ENCODE assay signal across 9 cellular contexts in the genomic region with DNA sequence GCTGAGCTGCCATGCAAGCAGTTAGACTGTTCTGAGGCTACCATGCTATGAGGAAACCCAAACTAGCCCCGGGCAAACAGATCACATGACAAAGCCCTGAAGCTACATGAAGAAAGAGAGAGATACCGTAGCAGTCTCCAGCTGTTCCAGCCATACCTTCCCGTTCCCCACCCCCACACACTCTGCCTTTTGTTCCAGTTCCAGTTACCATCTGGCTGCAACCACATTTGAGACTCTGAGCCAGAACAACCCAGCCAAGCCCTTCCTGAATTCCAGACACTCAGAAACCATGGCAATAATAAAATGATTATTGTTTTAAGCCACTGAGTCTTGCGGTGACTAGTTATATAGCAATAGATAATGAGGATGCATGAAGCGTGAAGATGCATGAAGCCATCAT. TPM values are rescaled to one million over a fixed set of nuclear protein-coding genes. Genes with fewer than 3 reads are reported as not detected.
A peak's percentile ranks its signal among the peaks of the same experiment; 100 is the strongest.
DNase-seq lines count a peak whose midpoint lies in the region; ATAC-seq and TF ChIP-seq lines count a peak whose summit lies in the region.
"Had no signal": no experiment of that assay in that cellular context is flagged by ENCODE, and none has a peak within 500 bp of the region (broad histone marks: within the 10 kb centered on the region; RNA-seq: fewer than 3 reads in every experiment).

No MANE protein-coding gene starts in this region.

- no peak overlapping the region for H3K4me3 Mint-ChIP-seq in progenitor cell of endocrine pancreas (ENCODE audit: low read depth)
- no peak overlapping the region for H3K4me3 Mint-ChIP-seq in activated CD8-positive, alpha-beta T cell treated with anti-CD3 and anti-CD28 coated beads for 36 hours
- H3K4me3 Mint-ChIP-seq in activated naive CD8-positive, alpha-beta T cell treated with anti-CD3 and anti-CD28 coated beads, Interleukin-2, amount 50 U/mL, for 24 hours: no peak overlapping the region

- 51% methylated on average over 5 of the region's 5 CpGs for WGBS in esophagus muscularis mucosa

- TF ChIP-seq EP300 in esophagus muscularis mucosa (IDR thresholded peaks at IDR 0.05): no peak

- H3K4me1 ChIP-seq in esophagus muscularis mucosa: peaks cover 30 to 34% (median 33%) of the 10 kb centered on the region in 4 donors

- no peaks in the 10 kb centered on the region for H3K36me3 ChIP-seq in esophagus muscularis mucosa

- POLR2A ChIA-PET in activated CD8-positive, alpha-beta T cell treated with anti-CD3 and anti-CD28 coated beads for 36 hours (lab: Charles Lee): no interaction called here

- CTCF ChIA-PET in activated CD8-positive, alpha-beta T cell treated with anti-CD3 and anti-CD28 coated beads for 36 hours (lab: Charles Lee): interaction anchor here (1.3 to 3.5 kb wide), 3 partner anchors 106 to 212 kb away, joined by 5 to 14 read pairs (median 9); no protein-coding TSS in a partner anchor

- H3K4me3 ChIP-seq in esophagus muscularis mucosa: no peak overlapping the region

- intact Hi-C loops in esophagus muscularis mucosa (cut with DNase I): loop anchor here (10.0 kb wide), 1 partner anchor 98 kb away; no protein-coding TSS in a partner anchor
- intact Hi-C loops in activated CD8-positive, alpha-beta T cell treated with anti-CD3 and anti-CD28 coated beads for 36 hours (cut with micrococcal nuclease): no loop called here

- peak overlapping the region; percentile 56 for H3K27ac Mint-ChIP-seq in progenitor cell of endocrine pancreas
- H3K27ac Mint-ChIP-seq in activated CD8-positive, alpha-beta T cell treated with anti-CD3 and anti-CD28 coated beads for 36 hours: no peak overlapping the region
- H3K27ac Mint-ChIP-seq in activated naive CD8-positive, alpha-beta T cell treated with anti-CD3 and anti-CD28 coated beads, Interleukin-2, amount 50 U/mL, for 24 hours: no peak overlapping the region

- no peak for TF ChIP-seq CTCF in esophagus muscularis mucosa (IDR thresholded peaks at IDR 0.05)
- TF ChIP-seq CTCF in progenitor cell of endocrine pancreas (IDR thresholded peaks at IDR 0.05; ENCODE audit: unreplicated experiment): no peak
- no peak for TF ChIP-seq CTCF in activated CD8-positive, alpha-beta T cell treated with anti-CD3 and anti-CD28 coated beads for 36 hours (IDR thresholded peaks at IDR 0.05)

- ATAC-seq in activated CD8-positive, alpha-beta T cell treated with anti-CD3 and anti-CD28 coated beads for 36 hours: no peak
- ATAC-seq in activated naive CD8-positive, alpha-beta T cell treated with anti-CD3 and anti-CD28 coated beads, Interleukin-2, amount 50 U/mL, for 24 hours: no peak

- peak overlapping the region in 3 of 4 donors; percentile 3 to 54 (median 14) for H3K27ac ChIP-seq in esophagus muscularis mucosa (replicated peaks in 1 of 4)

- no peak for TF ChIP-seq POLR2A in esophagus muscularis mucosa (IDR thresholded peaks at IDR 0.05; ENCODE audit: low read depth)

- no peaks in the 10 kb centered on the region for H3K27me3 ChIP-seq in esophagus muscularis mucosa

- DNase-seq in GM04503 (ENCODE audit: low read depth): peak; percentile 90
- DNase-seq in NCI-H526 (lab: John Stamatoyannopoulos, UW): peak; percentile 73 to 84
- DNase-seq in esophagus muscularis mucosa (ENCODE audit: extremely low spot score): no peak
- DNase-seq in progenitor cell of endocrine pancreas (ENCODE audit: low spot score, unreplicated experiment): no peak
- DNase-seq in activated CD8-positive, alpha-beta T cell treated with anti-CD3 and anti-CD28 coated beads for 36 hours: no peak
- DNase-seq in activated naive CD8-positive, alpha-beta T cell treated with anti-CD3 and anti-CD28 coated beads, Interleukin-2, amount 50 U/mL, for 24 hours: no peak
- no peak for DNase-seq in RKO (ENCODE audit: low spot score)
- no peak for DNase-seq in OCI-M1 (lab: John Stamatoyannopoulos, UW)

- H3K9me3 ChIP-seq in esophagus muscularis mucosa: peaks cover 0 to 9% (median 0%) of the 10 kb centered on the region in 4 donors

- no peaks in the 10 kb centered on the region for H3K27me3 Mint-ChIP-seq in progenitor cell of endocrine pancreas
- H3K27me3 Mint-ChIP-seq in activated CD8-positive, alpha-beta T cell treated with anti-CD3 and anti-CD28 coated beads for 36 hours: peaks cover 8% of the 10 kb centered on the region
- H3K27me3 Mint-ChIP-seq in activated naive CD8-positive, alpha-beta T cell treated with anti-CD3 and anti-CD28 coated beads, Interleukin-2, amount 50 U/mL, for 24 hours: peaks cover 15% of the 10 kb centered on the region

- peaks cover 12% of the 10 kb centered on the region for H3K9me3 Mint-ChIP-seq in progenitor cell of endocrine pancreas (ENCODE audit: low read depth)
- H3K9me3 Mint-ChIP-seq in activated CD8-positive, alpha-beta T cell treated with anti-CD3 and anti-CD28 coated beads for 36 hours: peaks cover 3% of the 10 kb centered on the region
- H3K9me3 Mint-ChIP-seq in activated naive CD8-positive, alpha-beta T cell treated with anti-CD3 and anti-CD28 coated beads, Interleukin-2, amount 50 U/mL, for 24 hours: no peaks in the 10 kb centered on the region

- peaks cover 7% of the 10 kb centered on the region for H3K36me3 Mint-ChIP-seq in progenitor cell of endocrine pancreas (ENCODE audit: insufficient read depth)
- H3K36me3 Mint-ChIP-seq in activated CD8-positive, alpha-beta T cell treated with anti-CD3 and anti-CD28 coated beads for 36 hours (ENCODE audit: low read depth): no peaks in the 10 kb centered on the region
- H3K36me3 Mint-ChIP-seq in activated naive CD8-positive, alpha-beta T cell treated with anti-CD3 and anti-CD28 coated beads, Interleukin-2, amount 50 U/mL, for 24 hours (ENCODE audit: low read depth): no peaks in the 10 kb centered on the region

- peaks cover 18% of the 10 kb centered on the region for H3K4me1 Mint-ChIP-seq in progenitor cell of endocrine pancreas (ENCODE audit: low read depth)
- H3K4me1 Mint-ChIP-seq in activated CD8-positive, alpha-beta T cell treated with anti-CD3 and anti-CD28 coated beads for 36 hours (ENCODE audit: low read depth): peaks cover 2% of the 10 kb centered on the region
- no peaks in the 10 kb centered on the region for H3K4me1 Mint-ChIP-seq in activated naive CD8-positive, alpha-beta T cell treated with anti-CD3 and anti-CD28 coated beads, Interleukin-2, amount 50 U/mL, for 24 hours

RNA-seq across cellular contexts. Expression of a gene that starts 28.3 kb away (rescaled TPM):
- total RNA-seq in esophagus muscularis mucosa (10 to 100 TPM; 49.8 to 65.1 (median 53.0) TPM), progenitor cell of endocrine pancreas (36.0 and 36.1 TPM in 2 replicates)
- total RNA-seq in activated CD8-positive, alpha-beta T cell treated with anti-CD3 and anti-CD28 coated beads for 36 hours: not detected
- total RNA-seq: T-helper 2 cell treated with Interferon-gamma antibody and Interleukin-4, amounts not matched to agents 100 ng/mL and 5 ng/mL, for 36 hours had no signal

Comparison
In these comparisons a context has a peak if more than half of its experiments do, and no peak if none do; other contexts are left out.
1. DNase-seq: peak in GM04503 (single experiment) and NCI-H526 (2 of 2); none in esophagus muscularis mucosa (single experiment), progenitor cell of endocrine pancreas (single experiment), activated CD8-positive, alpha-beta T cell treated with anti-CD3 and anti-CD28 coated beads for 36 hours (single experiment), activated naive CD8-positive, alpha-beta T cell treated with anti-CD3 and anti-CD28 coated beads, Interleukin-2, amount 50 U/mL, for 24 hours (single experiment), RKO (single experiment) and OCI-M1 (single experiment).
2. RNA of a gene that starts 28.3 kb away (total RNA-seq): 49.8 to 65.1 TPM in esophagus muscularis mucosa and 36.0 to 36.1 TPM in progenitor cell of endocrine pancreas; not detected in activated CD8-positive, alpha-beta T cell treated with anti-CD3 and anti-CD28 coated beads for 36 hours; every median in the first group is over 10 times any median in the second.